Comparison of ENCODE assay signal across 9 cellular contexts in the genomic region with DNA sequence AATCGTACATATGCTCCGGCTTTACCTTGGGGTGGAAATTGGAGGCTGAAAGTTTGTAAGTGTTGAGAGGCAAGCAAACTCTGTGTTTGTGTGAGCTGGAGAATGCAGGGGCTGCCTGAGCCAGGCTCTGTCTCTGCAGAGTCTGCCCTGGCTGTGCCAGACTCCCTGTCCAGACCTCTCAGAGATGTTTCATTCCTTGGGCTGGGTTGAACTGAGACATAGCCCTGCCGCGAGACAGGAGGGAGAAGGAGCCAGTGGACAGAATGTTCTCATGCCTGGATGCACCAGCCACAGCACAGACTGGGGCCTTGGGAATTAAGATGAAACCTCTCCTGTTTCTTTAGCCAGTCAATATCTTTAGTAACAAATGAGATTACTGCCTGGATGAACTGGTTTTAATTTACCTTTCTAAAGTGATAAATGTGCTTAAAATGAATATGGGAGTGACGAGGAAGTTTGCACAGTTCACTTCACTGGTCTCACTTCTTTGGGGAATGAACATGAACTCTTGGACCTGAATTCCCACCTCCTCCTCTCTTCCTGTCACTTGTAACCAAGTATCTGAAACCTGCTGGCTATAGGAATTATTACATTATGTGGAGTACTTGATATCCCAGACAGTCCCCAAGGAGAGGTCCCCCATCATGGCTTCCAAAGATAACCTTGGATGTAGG. TPM values are rescaled to one million over a fixed set of nuclear protein-coding genes. Genes with fewer than 3 reads are reported as not detected.
DNase-seq lines count a peak whose midpoint lies in the region; ATAC-seq and FAIRE-seq lines count a peak whose summit lies in the region.
"Had no signal": no experiment of that assay in that cellular context is flagged by ENCODE, and none has a peak within 500 bp of the region (broad histone marks: within the 10 kb centered on the region; RNA-seq: fewer than 3 reads in every experiment).

No MANE protein-coding gene starts in this region.

- H3K27me3 Mint-ChIP-seq in activated naive CD8-positive, alpha-beta T cell treated with anti-CD3 and anti-CD28 coated beads for 36 hours = no peaks in the 10 kb centered on the region

- peaks cover 86% of the 10 kb centered on the region for H3K4me1 Mint-ChIP-seq in activated naive CD8-positive, alpha-beta T cell treated with anti-CD3 and anti-CD28 coated beads for 36 hours

- H3K4me3 ChIP-seq in skeletal muscle satellite cell (ENCODE audit: low read length) = no peak overlapping the region

- no peaks in the 10 kb centered on the region for H3K9me3 Mint-ChIP-seq in activated naive CD8-positive, alpha-beta T cell treated with anti-CD3 and anti-CD28 coated beads for 36 hours

- peak overlapping the region; percentile 93 for H3K27ac Mint-ChIP-seq in activated naive CD8-positive, alpha-beta T cell treated with anti-CD3 and anti-CD28 coated beads for 36 hours

- no peaks in the 10 kb centered on the region for H3K36me3 ChIP-seq in skeletal muscle satellite cell (ENCODE audit: insufficient read depth, low read length)

- no peaks in the 10 kb centered on the region for H3K36me3 Mint-ChIP-seq in activated naive CD8-positive, alpha-beta T cell treated with anti-CD3 and anti-CD28 coated beads for 36 hours

- peak; percentile 21 for FAIRE-seq in GM19239 (lab: Jason Lieb, UNC)

- no peak for DNase-seq in GM19239 (ENCODE audit: insufficient read length, low spot score)
- no peak for DNase-seq in activated naive CD8-positive, alpha-beta T cell treated with anti-CD3 and anti-CD28 coated beads for 36 hours
- DNase-seq in islet precursor cell = peak; percentile 86
- no peak for DNase-seq in occipital lobe (lab: John Stamatoyannopoulos, UW)
- DNase-seq in COR-L47 (lab: John Stamatoyannopoulos, UW) = no peak
- no peak for DNase-seq in T-helper 2 cell
- DNase-seq: activated gamma-delta T cell treated with Interleukin-2 at 50 U/mL for 16 hours had no signal

- H3K9ac ChIP-seq in skeletal muscle satellite cell (ENCODE audit: low read depth, low read length) = no peak overlapping the region

- no peak overlapping the region for H3K4me3 Mint-ChIP-seq in activated naive CD8-positive, alpha-beta T cell treated with anti-CD3 and anti-CD28 coated beads for 36 hours

- H3K4me2 ChIP-seq in skeletal muscle satellite cell (ENCODE audit: low read length) = peak overlapping the region; percentile 7

- H3K27me3 ChIP-seq in skeletal muscle satellite cell (ENCODE audit: control insufficient read depth, insufficient read depth, low read length) = no peaks in the 10 kb centered on the region

- peaks cover 43% of the 10 kb centered on the region for H3K4me1 ChIP-seq in skeletal muscle satellite cell (ENCODE audit: control insufficient read depth, insufficient read depth, low read length)

- ATAC-seq in HG03280 (IDR thresholded peaks at IDR 0.05; ENCODE audit: unreplicated experiment) = no peak

- no peaks in the 10 kb centered on the region for H3K9me3 ChIP-seq in skeletal muscle satellite cell (replicated peaks; ENCODE audit: low read length)

RNA-seq across cellular contexts. Expression of a gene that starts 40.1 kb away (rescaled TPM):
- 1 to 10 TPM; 4.4 to 4.7 TPM for total RNA-seq in activated naive CD8-positive, alpha-beta T cell treated with anti-CD3 and anti-CD28 coated beads for 36 hours
- total RNA-seq in skeletal muscle satellite cell (2012; rRNA removed) = 8.7 and 9.4 TPM in 2 replicates
- 8.9 TPM for total RNA-seq in occipital lobe
